Comparison of ENCODE assay signal across 8 cellular contexts in genomic region chr13:33285420-33286124, GRCh38.
DNase-seq lines count a peak whose midpoint lies in the region; TF ChIP-seq lines count a peak whose summit lies in the region.

Gene STARD13, minus strand, starts transcription at chr13:33285755. Its CDS starts 117 bp downstream, at chr13:33285638.

- TF ChIP-seq CTCF in HEK293 (tag by site-specific recombination; IDR thresholded peaks at IDR 0.05) (peak; percentile 20; the same call in 1 of the 2 replicates), nephron (IDR thresholded peaks at IDR 0.05; ENCODE audit: unreplicated experiment in 3 of 3) (peak; percentile 30 to 39 (median 32))

- peak within 1 kb of the TSS; percentile 8; the same call in 1 of the 2 replicates for H3K27ac ChIP-seq in HEK293 (ENCODE audit: extremely low read depth, low read depth, low read length)

- H3K27me3 Mint-ChIP-seq in activated naive CD4-positive, alpha-beta T cell treated with anti-CD3 and anti-CD28 coated beads, Interleukin-2, amount 10 ng/mL, durations not matched to agents 7 days and 5 days, result peaks cover 32% of the 10 kb centered on the region
- peaks cover 37% of the 10 kb centered on the region for H3K27me3 Mint-ChIP-seq in activated naive CD8-positive, alpha-beta T cell
- no peaks in the 10 kb centered on the region for H3K27me3 Mint-ChIP-seq in nephron (ENCODE audit: low read depth)

- H3K36me3 Mint-ChIP-seq in activated naive CD4-positive, alpha-beta T cell treated with anti-CD3 and anti-CD28 coated beads, Interleukin-2, amount 10 ng/mL, durations not matched to agents 7 days and 5 days, result no peaks in the 10 kb centered on the region
- H3K36me3 Mint-ChIP-seq in activated naive CD8-positive, alpha-beta T cell, result no peaks in the 10 kb centered on the region
- no peaks in the 10 kb centered on the region for H3K36me3 Mint-ChIP-seq in nephron (ENCODE audit: low read depth)

- H3K36me3 ChIP-seq in HEK293 (ENCODE audit: control insufficient read depth in 2 of 2, insufficient read depth in 1 of 2, low read length in 2 of 2), result no peaks in the 10 kb centered on the region

- CTCF ChIA-PET in activated naive CD4-positive, alpha-beta T cell treated with anti-CD3 and anti-CD28 coated beads, Interleukin-2, amount 10 ng/mL, durations not matched to agents 7 days and 5 days (lab: Charles Lee), result no interaction called here
- CTCF ChIA-PET in HEK293 (lab: Yijun Ruan, JAX), result interaction anchor here (0.7 to 1.2 kb wide), 3 partner anchors 9 to 153 kb away, joined by 3 to 5 read pairs (median 3); no protein-coding TSS in a partner anchor

- no peaks in the 10 kb centered on the region for H3K9me3 ChIP-seq in HEK293 (ENCODE audit: control insufficient read depth, insufficient read depth, low read depth, low read length)

- H3K4me3 ChIP-seq in HEK293 (ENCODE audit: low read depth, low read length), result peak within 1 kb of the TSS; percentile 69

- POLR2A ChIA-PET in HEK293 (lab: Yijun Ruan, JAX), result interaction anchor here (0.8 kb wide), 1 partner anchor 59 kb away, joined by 5 read pairs; no protein-coding TSS in a partner anchor

- no peaks in the 10 kb centered on the region for H3K4me1 ChIP-seq in HEK293 (ENCODE audit: control insufficient read depth, insufficient read depth, low read length)

- H3K4me3 Mint-ChIP-seq in activated naive CD4-positive, alpha-beta T cell treated with anti-CD3 and anti-CD28 coated beads, Interleukin-2, amount 10 ng/mL, durations not matched to agents 7 days and 5 days, result peak within 1 kb of the TSS; percentile 56
- H3K4me3 Mint-ChIP-seq in activated naive CD8-positive, alpha-beta T cell, result peak within 1 kb of the TSS; percentile 74
- peak within 1 kb of the TSS; percentile 87 to 92 (median 91) for H3K4me3 Mint-ChIP-seq in nephron

- H3K4me1 Mint-ChIP-seq in activated naive CD4-positive, alpha-beta T cell treated with anti-CD3 and anti-CD28 coated beads, Interleukin-2, amount 10 ng/mL, durations not matched to agents 7 days and 5 days, result peaks cover 17% of the 10 kb centered on the region
- H3K4me1 Mint-ChIP-seq in activated naive CD8-positive, alpha-beta T cell (ENCODE audit: low read depth), result peaks cover 19% of the 10 kb centered on the region
- peaks cover 59% of the 10 kb centered on the region for H3K4me1 Mint-ChIP-seq in nephron

- DNase-seq in activated naive CD4-positive, alpha-beta T cell treated with anti-CD3 and anti-CD28 coated beads, Interleukin-2, amount 10 ng/mL, durations not matched to agents 7 days and 5 days, result no peak
- no peak for DNase-seq in activated naive CD4-positive, alpha-beta T cell treated with Interleukin-2 at 50 U/mL for 16 hours
- DNase-seq in NCI-H1694 (lab: John Stamatoyannopoulos, UW) (peak; percentile 61), globus pallidus (ENCODE audit: low spot score) (peak; percentile 97), GDM1 (lab: John Stamatoyannopoulos, UW) (no peak)

- H3K27ac Mint-ChIP-seq in activated naive CD4-positive, alpha-beta T cell treated with anti-CD3 and anti-CD28 coated beads, Interleukin-2, amount 10 ng/mL, durations not matched to agents 7 days and 5 days, result no peak within 1 kb of the TSS
- no peak within 1 kb of the TSS for H3K27ac Mint-ChIP-seq in activated naive CD8-positive, alpha-beta T cell
- H3K27ac Mint-ChIP-seq in nephron, result peak within 1 kb of the TSS; percentile 95 to 98 (median 97)

- no peaks in the 10 kb centered on the region for H3K9me3 Mint-ChIP-seq in activated naive CD4-positive, alpha-beta T cell treated with anti-CD3 and anti-CD28 coated beads, Interleukin-2, amount 10 ng/mL, durations not matched to agents 7 days and 5 days
- H3K9me3 Mint-ChIP-seq in activated naive CD8-positive, alpha-beta T cell (ENCODE audit: low read depth), result no peaks in the 10 kb centered on the region
- H3K9me3 Mint-ChIP-seq in nephron, result no peaks in the 10 kb centered on the region

TF ChIP-seq in HEK293, 187 proteins besides CTCF, POLR2A, EP300 and RAD21 (continues in another document):
- TF ChIP-seq SCRT1 (tag by site-specific recombination; IDR thresholded peaks at IDR 0.05; ENCODE audit: borderline replicate concordance) (peak; percentile 45; the same call in 1 of the 2 replicates), ZNF544 (tag by site-specific recombination; IDR thresholded peaks at IDR 0.05) (no peak), ZNF2 (tag by site-specific recombination; IDR thresholded peaks at IDR 0.05) (0 out of 2 replicates have a peak, but pooled peaks have one; percentile 35), ZNF121 (tag by site-specific recombination; IDR thresholded peaks at IDR 0.05) (no peak), ZNF596 (tag by site-specific recombination; IDR thresholded peaks at IDR 0.05) (no peak), TCF7L2 (IDR thresholded peaks at IDR 0.05; ENCODE audit: borderline replicate concordance, low read depth, low read length) (no peak), ZNF184 (tag by site-specific recombination; IDR thresholded peaks at IDR 0.05) (no peak), ZNF660 (tag by site-specific recombination; IDR thresholded peaks at IDR 0.05) (peak; percentile 63; the same call in 1 of the 2 replicates), BCL11B (tag by site-specific recombination; IDR thresholded peaks at IDR 0.05; ENCODE audit: low read depth) (no peak), ZBTB8A (tag by site-specific recombination; IDR thresholded peaks at IDR 0.05) (0 out of 2 replicates have a peak, but pooled peaks have one; percentile 17), ZNF239 (tag by site-specific recombination; IDR thresholded peaks at IDR 0.05) (no peak), ZNF18 (tag by site-specific recombination; IDR thresholded peaks at IDR 0.05) (no peak), ZNF394 (tag by site-specific recombination; IDR thresholded peaks at IDR 0.05; ENCODE audit: borderline replicate concordance) (peak; percentile 26; the same call in 1 of the 2 replicates), ZNF433 (tag by site-specific recombination; IDR thresholded peaks at IDR 0.05; ENCODE audit: low read depth) (no peak), SP7 (tag by site-specific recombination; IDR thresholded peaks at IDR 0.05) (peak; percentile 50; the same call in 1 of the 2 replicates), SP3 (tag by site-specific recombination; IDR thresholded peaks at IDR 0.05) (0 out of 2 replicates have a peak, but pooled peaks have one; percentile 17), ZNF777 (tag by site-specific recombination; IDR thresholded peaks at IDR 0.05; ENCODE audit: borderline replicate concordance) (no peak), ZNF704 (tag by site-specific recombination; IDR thresholded peaks at IDR 0.05) (no peak), ZBTB21 (tag by site-specific recombination; IDR thresholded peaks at IDR 0.05) (0 out of 2 replicates have a peak, but pooled peaks have one; percentile 17), ZNF362 (tag by site-specific recombination; IDR thresholded peaks at IDR 0.05) (peak; percentile 79)

Comparison
In these comparisons a context has a peak if more than half of its experiments do, and no peak if none do; other contexts are left out.
1. DNase-seq: peak in NCI-H1694 (single experiment) and globus pallidus (single experiment); none in activated naive CD4-positive, alpha-beta T cell treated with anti-CD3 and anti-CD28 coated beads, Interleukin-2, amount 10 ng/mL, durations not matched to agents 7 days and 5 days (single experiment), activated naive CD4-positive, alpha-beta T cell treated with Interleukin-2 at 50 U/mL for 16 hours (single experiment) and GDM1 (single experiment).
2. H3K27ac Mint-ChIP-seq: peak in nephron (3 of 3); none in activated naive CD4-positive, alpha-beta T cell treated with anti-CD3 and anti-CD28 coated beads, Interleukin-2, amount 10 ng/mL, durations not matched to agents 7 days and 5 days (single experiment) and activated naive CD8-positive, alpha-beta T cell (single experiment).
3. Peak in every context shown above with its lines, with median percentiles within 50 percentile points of each other: H3K4me3 Mint-ChIP-seq.